ENCODE assay signal across 34 cellular contexts in genomic region chrX:104842646-104843045, GRCh38.
"Had no signal": no experiment of that assay in that cellular context is flagged by ENCODE, and none has a peak within 500 bp of the region (broad histone marks: within the 10 kb centered on the region; RNA-seq: fewer than 3 reads in every experiment).

No MANE protein-coding gene starts in this region.

- H3K27me3 ChIP-seq: MG63 had no signal

- H3K27ac ChIP-seq: KMS-11 had no signal

- DNase-seq: Karpas-422, Kasumi-1, MG63, MM.1S, MV-4-11, NCI-H1048, NCI-H1092, NCI-H1092 treated with DMSO at 0.1 percent for 48 hours, NCI-H1105, NCI-H1105 treated with DMSO at 0.1 percent for 48 hours, NCI-H1417, NCI-H1417 treated with DMSO at 0.1 percent for 48 hours, NCI-H1436, NCI-H1436 treated with DMSO at 0.1 percent for 48 hours, NCI-H146, NCI-H1694, NCI-H1694 treated with DMSO at 0.1 percent for 48 hours, NCI-H187, NCI-H187 treated with DMSO at 0.1 percent for 48 hours, NCI-H1930, NCI-H2029, NCI-H2029 treated with DMSO at 0.1 percent for 48 hours, NCI-H2081, NCI-H2081 treated with DMSO at 0.1 percent for 48 hours, NCI-H2107, NCI-H2171, NCI-H2171 treated with DMSO at 0.1 percent for 48 hours, NCI-H2227 treated with DMSO at 0.1 percent for 48 hours, NCI-H226, NCI-H345, NCI-H446, NCI-H446 treated with DMSO at 0.1 percent for 48 hours, NCI-H510A had no signal

- H3K4me3 ChIP-seq: MG63 had no signal

- H3K9me3 ChIP-seq: MG63 had no signal
